8 cellular contexts compared by ENCODE assay signal in genomic region chr12:100267603-100268281, GRCh38. TPM values are rescaled to one million over a fixed set of nuclear protein-coding genes. Genes with fewer than 3 reads are reported as not detected.
DNase-seq lines count a peak whose midpoint lies in the region; ATAC-seq and TF ChIP-seq lines count a peak whose summit lies in the region.

No MANE protein-coding gene starts in this region.

- H3K9ac ChIP-seq in SK-N-MC (ENCODE audit: insufficient read length) (peak overlapping the region; percentile 92), duodenal mucosa (ENCODE audit: low read depth in 1 of 2, low read length in 2 of 2) (peak overlapping the region; percentile 92 to 94), mucosa of stomach (ENCODE audit: low read length) (peak overlapping the region; percentile 96)

- H3K36me3 ChIP-seq in A673 (ENCODE audit: insufficient read depth, low read length, poor library complexity, severe bottlenecking) (no peaks in the 10 kb centered on the region), SK-N-MC (ENCODE audit: insufficient read depth, low read length) (no peaks in the 10 kb centered on the region), duodenal mucosa (ENCODE audit: control insufficient read depth in 1 of 2, insufficient read depth in 2 of 2, low read length in 2 of 2) (no peaks in the 10 kb centered on the region), mucosa of stomach (ENCODE audit: control insufficient read depth, insufficient read depth, low read length) (no peaks in the 10 kb centered on the region), tibial artery (no peaks in the 10 kb centered on the region)

- no peak for TF ChIP-seq CTCF in A673 (conservative IDR thresholded peaks at IDR 0.05; ENCODE audit: low read depth, low read length)
- TF ChIP-seq CTCF in tibial artery (IDR thresholded peaks at IDR 0.05) = no peak

- BruUV-seq in A673 (replicated peaks; lab: Mats Ljungman, UMichigan) = no TSS peak

- DNase-seq in A673 (ENCODE audit: low spot score) = peak; percentile 17
- no peak for DNase-seq in SK-N-MC (ENCODE audit: low read depth, low spot score)
- peak in 1 of 2 donors; percentile 30 for DNase-seq in tibial artery
- no peak for DNase-seq in GM19240 (ENCODE audit: insufficient read length, low spot score)

- CTCF ChIA-PET in A673 (lab: Charles Lee) = no interaction called here

- peaks cover 48% of the 10 kb centered on the region for H3K4me1 ChIP-seq in A673 (ENCODE audit: insufficient read depth, low read length, poor library complexity, severe bottlenecking)
- peaks cover 15 to 29% of the 10 kb centered on the region in 2 donors for H3K4me1 ChIP-seq in duodenal mucosa (ENCODE audit: control insufficient read depth in 1 of 2, insufficient read depth in 2 of 2, low read length in 2 of 2)
- H3K4me1 ChIP-seq in mucosa of stomach (ENCODE audit: control insufficient read depth, insufficient read depth, low read length) = peaks cover 22% of the 10 kb centered on the region
- H3K4me1 ChIP-seq in tibial artery = peaks cover 0 to 31% (median 19%) of the 10 kb centered on the region in 4 donors

- intact Hi-C loops in A673 (cut with micrococcal nuclease; ENCODE audit: unreplicated experiment) = loop anchor here (1.0 kb wide), 1 partner anchor 287 kb away; no protein-coding TSS in a partner anchor
- intact Hi-C loops in tibial artery (cut with DNase I; ENCODE audit: low total_unique reads) = loop anchor here (5.0 kb wide), 1 partner anchor 120 kb away; no protein-coding TSS in a partner anchor

- H3K27me3 ChIP-seq in A673 (replicated peaks; ENCODE audit: insufficient read depth, low read depth, low read length, poor library complexity) (no peaks in the 10 kb centered on the region), duodenal mucosa (ENCODE audit: control insufficient read depth in 1 of 2, insufficient read depth in 2 of 2, low read length in 2 of 2) (no peaks in the 10 kb centered on the region), mucosa of stomach (ENCODE audit: control insufficient read depth, insufficient read depth, low read length) (no peaks in the 10 kb centered on the region), tibial artery (no peaks in the 10 kb centered on the region)

- POLR2A ChIA-PET in A673 (lab: Charles Lee; ENCODE audit: low non-redundant PET) = interaction anchor here (0.6 kb wide), 2 partner anchors 288 to 719 kb away, joined by 3 to 6 read pairs; no protein-coding TSS in a partner anchor

- H3K4me3 ChIP-seq in A673 (ENCODE audit: low read depth, low read length, poor library complexity, severe bottlenecking) = peak overlapping the region; percentile 82
- peak overlapping the region; percentile 81 for H3K4me3 ChIP-seq in SK-N-MC
- peak overlapping the region; percentile 83 to 95 for H3K4me3 ChIP-seq in duodenal mucosa (ENCODE audit: low read depth in 1 of 2, low read length in 2 of 2)
- H3K4me3 ChIP-seq in mucosa of stomach (ENCODE audit: low read length) = peak overlapping the region; percentile 58
- H3K4me3 ChIP-seq in tibial artery = peak overlapping the region; percentile 99

- ATAC-seq in GM18511 (IDR thresholded peaks at IDR 0.05; ENCODE audit: unreplicated experiment) (peak; percentile 16), HG03064 (IDR thresholded peaks at IDR 0.05; ENCODE audit: low read depth, unreplicated experiment) (peak; percentile 14)

- H3K9me3 ChIP-seq in A673 (ENCODE audit: low read depth, low read length, poor library complexity, severe bottlenecking) (no peaks in the 10 kb centered on the region), SK-N-MC (ENCODE audit: low read depth, low read length) (no peaks in the 10 kb centered on the region), duodenal mucosa (ENCODE audit: control insufficient read depth in 1 of 2, low read length in 2 of 2) (no peaks in the 10 kb centered on the region), mucosa of stomach (ENCODE audit: control insufficient read depth, low read length) (no peaks in the 10 kb centered on the region), tibial artery (no peaks in the 10 kb centered on the region)

- peak overlapping the region; percentile 93 for H3K27ac ChIP-seq in A673 (ENCODE audit: low read depth, low read length, poor library complexity, severe bottlenecking)
- H3K27ac ChIP-seq in SK-N-MC = peak overlapping the region; percentile 70
- H3K27ac ChIP-seq in duodenal mucosa (ENCODE audit: low read depth, low read length) = peak overlapping the region; percentile 93
- H3K27ac ChIP-seq in tibial artery = peak overlapping the region; percentile 99 to 100

RNA-seq across cellular contexts. Expression of gene SCYL2, which starts 0.8 kb away (rescaled TPM):
- 51.8 and 61.3 TPM in 2 replicates for total RNA-seq in A673 (2021)

RNA-seq across cellular contexts. Expression of gene DEPDC4, which starts 0.9 kb away (rescaled TPM):
- 2.0 and 3.2 TPM in 2 replicates for total RNA-seq in A673 (2021)
